1 cellular context compared by ENCODE assay signal in the genomic region with DNA sequence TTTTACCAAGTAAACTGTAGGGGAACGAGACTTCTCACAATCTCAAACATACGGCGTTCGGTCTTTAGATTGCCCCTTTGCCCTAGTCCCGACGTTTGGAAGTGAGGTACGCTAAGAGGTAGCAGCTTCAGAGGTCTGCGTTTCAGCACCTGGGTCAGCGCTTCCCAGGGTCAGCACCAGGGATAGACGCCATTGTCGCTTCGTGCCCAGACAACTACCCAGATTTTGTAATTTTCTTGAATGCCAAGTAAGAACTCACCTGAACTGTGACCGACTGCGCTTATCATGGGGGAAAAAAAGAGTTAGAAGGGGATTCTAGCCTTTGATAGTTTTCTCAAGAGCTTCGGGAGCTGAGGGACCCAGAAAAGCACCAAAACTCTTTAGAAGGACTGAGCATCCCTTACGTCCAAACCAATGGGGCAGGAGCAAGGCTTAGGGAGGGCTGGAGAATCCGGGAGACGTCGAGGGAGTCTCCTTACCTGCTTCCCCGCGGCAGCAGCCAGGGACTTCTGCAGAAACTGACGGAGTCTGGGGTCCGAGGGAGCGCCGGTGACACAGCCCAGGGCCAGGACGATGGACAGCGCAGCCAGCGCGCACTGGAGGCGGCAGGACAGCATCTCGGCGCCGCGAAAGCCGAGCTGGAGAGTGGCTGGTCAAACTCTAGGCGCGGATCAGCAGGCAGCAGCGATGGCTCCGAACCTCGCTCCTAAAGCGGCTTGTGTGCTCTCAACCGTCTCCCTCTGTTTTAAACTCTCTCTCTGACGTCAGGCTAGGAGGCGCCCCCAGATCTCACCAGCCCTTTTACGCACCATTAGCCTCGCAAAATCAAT.
TF ChIP-seq lines count a peak whose summit lies in the region.

A gene (minus strand): TSS at position 720 of the 830 bp plus-strand sequence. CDS start 103 bp downstream, at position 617.

TF ChIP-seq in SK-N-SH, 30 proteins besides CTCF, POLR2A, EP300 and RAD21 (continued from another document):
- TF ChIP-seq, protein P1, sequence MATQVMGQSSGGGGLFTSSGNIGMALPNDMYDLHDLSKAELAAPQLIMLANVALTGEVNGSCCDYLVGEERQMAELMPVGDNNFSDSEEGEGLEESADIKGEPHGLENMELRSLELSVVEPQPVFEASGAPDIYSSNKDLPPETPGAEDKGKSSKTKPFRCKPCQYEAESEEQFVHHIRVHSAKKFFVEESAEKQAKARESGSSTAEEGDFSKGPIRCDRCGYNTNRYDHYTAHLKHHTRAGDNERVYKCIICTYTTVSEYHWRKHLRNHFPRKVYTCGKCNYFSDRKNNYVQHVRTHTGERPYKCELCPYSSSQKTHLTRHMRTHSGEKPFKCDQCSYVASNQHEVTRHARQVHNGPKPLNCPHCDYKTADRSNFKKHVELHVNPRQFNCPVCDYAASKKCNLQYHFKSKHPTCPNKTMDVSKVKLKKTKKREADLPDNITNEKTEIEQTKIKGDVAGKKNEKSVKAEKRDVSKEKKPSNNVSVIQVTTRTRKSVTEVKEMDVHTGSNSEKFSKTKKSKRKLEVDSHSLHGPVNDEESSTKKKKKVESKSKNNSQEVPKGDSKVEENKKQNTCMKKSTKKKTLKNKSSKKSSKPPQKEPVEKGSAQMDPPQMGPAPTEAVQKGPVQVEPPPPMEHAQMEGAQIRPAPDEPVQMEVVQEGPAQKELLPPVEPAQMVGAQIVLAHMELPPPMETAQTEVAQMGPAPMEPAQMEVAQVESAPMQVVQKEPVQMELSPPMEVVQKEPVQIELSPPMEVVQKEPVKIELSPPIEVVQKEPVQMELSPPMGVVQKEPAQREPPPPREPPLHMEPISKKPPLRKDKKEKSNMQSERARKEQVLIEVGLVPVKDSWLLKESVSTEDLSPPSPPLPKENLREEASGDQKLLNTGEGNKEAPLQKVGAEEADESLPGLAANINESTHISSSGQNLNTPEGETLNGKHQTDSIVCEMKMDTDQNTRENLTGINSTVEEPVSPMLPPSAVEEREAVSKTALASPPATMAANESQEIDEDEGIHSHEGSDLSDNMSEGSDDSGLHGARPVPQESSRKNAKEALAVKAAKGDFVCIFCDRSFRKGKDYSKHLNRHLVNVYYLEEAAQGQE (IDR thresholded peaks at IDR 0.05; ENCODE audit: low read depth, low read length), result peak; percentile 99
- no peak for TF ChIP-seq TAF1 (IDR thresholded peaks at IDR 0.05; ENCODE audit: borderline replicate concordance, low read depth, low read length)
